In genomic region chr1:62285984-62286481, GRCh38 we compare ENCODE assay signal across 15 cellular contexts. TPM values are rescaled to one million over a fixed set of nuclear protein-coding genes. Genes with fewer than 3 reads are reported as not detected.
DNase-seq lines count a peak whose midpoint lies in the region; ATAC-seq and TF ChIP-seq lines count a peak whose summit lies in the region.
"Had no signal": no experiment of that assay in that cellular context is flagged by ENCODE, and none has a peak within 500 bp of the region (broad histone marks: within the 10 kb centered on the region; RNA-seq: fewer than 3 reads in every experiment).

No MANE protein-coding gene starts in this region.

- CTCF ChIA-PET in activated naive CD4-positive, alpha-beta T cell treated with anti-CD3 and anti-CD28 coated beads, Interleukin-2, amount 10 ng/mL, durations not matched to agents 7 days and 5 days (lab: Charles Lee), result interaction anchor here (0.6 kb wide), 2 partner anchors 106 to 264 kb away, joined by 3 to 4 read pairs; no protein-coding TSS in a partner anchor

- no peak overlapping the region for H3K27ac Mint-ChIP-seq in osteocyte (ENCODE audit: unreplicated experiment)
- H3K27ac Mint-ChIP-seq in activated naive CD4-positive, alpha-beta T cell treated with anti-CD3 and anti-CD28 coated beads, Interleukin-2, amount 10 ng/mL, durations not matched to agents 7 days and 5 days, result no peak overlapping the region
- H3K27ac Mint-ChIP-seq: CD8-positive, alpha-beta memory T cell; stimulated activated effector memory CD8-positive, alpha-beta T cell treated with anti-CD3 and anti-CD28 coated beads, Interleukin-12 subunit alpha, Interleukin-12 subunit beta, amount 100 ng/mL, for 72 hours had no signal

- H3K4me1 ChIP-seq in NT2/D1 (ENCODE audit: insufficient read depth, insufficient read length) (peaks cover 16% of the 10 kb centered on the region), esophagus muscularis mucosa (peaks cover 7 to 24% (median 21%) of the 10 kb centered on the region in 4 donors)

- TF ChIP-seq EP300 in esophagus muscularis mucosa (IDR thresholded peaks at IDR 0.05), result no peak

- H3K4me3 Mint-ChIP-seq in osteocyte (ENCODE audit: unreplicated experiment), result peak overlapping the region; percentile 68
- H3K4me3 Mint-ChIP-seq in activated naive CD4-positive, alpha-beta T cell treated with anti-CD3 and anti-CD28 coated beads, Interleukin-2, amount 10 ng/mL, durations not matched to agents 7 days and 5 days, result no peak overlapping the region
- H3K4me3 Mint-ChIP-seq: CD8-positive, alpha-beta memory T cell; IgD-negative memory B cell; stimulated activated effector memory CD8-positive, alpha-beta T cell treated with anti-CD3 and anti-CD28 coated beads, Interleukin-12 subunit alpha, Interleukin-12 subunit beta, amount 100 ng/mL, for 72 hours had no signal

- intact Hi-C loops in esophagus muscularis mucosa (cut with DNase I), result no loop called here

- peak; percentile 70 for DNase-seq in DMS53 (lab: John Stamatoyannopoulos, UW)
- DNase-seq in NT2/D1 (ENCODE audit: low read depth, low spot score), result no peak
- no peak for DNase-seq in esophagus muscularis mucosa (ENCODE audit: extremely low spot score)
- DNase-seq in osteocyte (ENCODE audit: extremely low spot score, unreplicated experiment), result no peak
- DNase-seq in NCI-H2196 (lab: John Stamatoyannopoulos, UW; ENCODE audit: unreplicated experiment), result no peak
- no peak for DNase-seq in ecto neural progenitor cell (ENCODE audit: low spot score)
- no peak for DNase-seq in activated naive CD4-positive, alpha-beta T cell treated with anti-CD3 and anti-CD28 coated beads, Interleukin-2, amount 10 ng/mL, durations not matched to agents 7 days and 5 days
- DNase-seq: activated gamma-delta T cell treated with Interleukin-2 at 50 U/mL for 16 hours; CD8-positive, alpha-beta memory T cell; NCI-H2171 had no signal

- H3K9me3 ChIP-seq in NT2/D1 (ENCODE audit: insufficient read depth, low read length) (peaks cover 3% of the 10 kb centered on the region; the same call in 1 of the 2 replicates), esophagus muscularis mucosa (no peaks in the 10 kb centered on the region)

- ATAC-seq in HG02571 (IDR thresholded peaks at IDR 0.05; ENCODE audit: unreplicated experiment), result no peak
- ATAC-seq: stimulated activated effector memory CD8-positive, alpha-beta T cell treated with anti-CD3 and anti-CD28 coated beads, Interleukin-12 subunit alpha, Interleukin-12 subunit beta, amount 100 ng/mL, for 72 hours had no signal

- no peak for TF ChIP-seq CTCF in esophagus muscularis mucosa (IDR thresholded peaks at IDR 0.05)
- no peak for TF ChIP-seq CTCF in osteocyte (IDR thresholded peaks at IDR 0.05)

- 32% methylated on average over 13 of the region's 15 CpGs for WGBS in esophagus muscularis mucosa

- H3K36me3 Mint-ChIP-seq in osteocyte (ENCODE audit: unreplicated experiment), result no peaks in the 10 kb centered on the region
- no peaks in the 10 kb centered on the region for H3K36me3 Mint-ChIP-seq in activated naive CD4-positive, alpha-beta T cell treated with anti-CD3 and anti-CD28 coated beads, Interleukin-2, amount 10 ng/mL, durations not matched to agents 7 days and 5 days
- H3K36me3 Mint-ChIP-seq: CD8-positive, alpha-beta memory T cell; IgD-negative memory B cell; stimulated activated effector memory CD8-positive, alpha-beta T cell treated with anti-CD3 and anti-CD28 coated beads, Interleukin-12 subunit alpha, Interleukin-12 subunit beta, amount 100 ng/mL, for 72 hours had no signal

- H3K4me1 Mint-ChIP-seq in osteocyte (ENCODE audit: unreplicated experiment), result peaks cover 22% of the 10 kb centered on the region
- no peaks in the 10 kb centered on the region for H3K4me1 Mint-ChIP-seq in activated naive CD4-positive, alpha-beta T cell treated with anti-CD3 and anti-CD28 coated beads, Interleukin-2, amount 10 ng/mL, durations not matched to agents 7 days and 5 days
- H3K4me1 Mint-ChIP-seq: CD8-positive, alpha-beta memory T cell; stimulated activated effector memory CD8-positive, alpha-beta T cell treated with anti-CD3 and anti-CD28 coated beads, Interleukin-12 subunit alpha, Interleukin-12 subunit beta, amount 100 ng/mL, for 72 hours had no signal

- H3K27ac ChIP-seq in esophagus muscularis mucosa (replicated peaks in 1 of 4), result no peak overlapping the region

- peak overlapping the region; percentile 13 for H3K9ac ChIP-seq in NT2/D1 (ENCODE audit: insufficient read length, low read depth)

- peaks cover 62% of the 10 kb centered on the region for H3K27me3 ChIP-seq in NT2/D1 (ENCODE audit: insufficient read depth, insufficient read length)
- peaks cover 0 to 45% (median 6%) of the 10 kb centered on the region in 4 donors for H3K27me3 ChIP-seq in esophagus muscularis mucosa

- H3K4me3 ChIP-seq in NT2/D1 (ENCODE audit: insufficient read length, low read depth), result peak overlapping the region; percentile 8
- peak overlapping the region in 3 of 4 donors; percentile 7 to 20 (median 10) for H3K4me3 ChIP-seq in esophagus muscularis mucosa

- TF ChIP-seq POLR2A in esophagus muscularis mucosa (IDR thresholded peaks at IDR 0.05; ENCODE audit: low read depth), result no peak

- no peaks in the 10 kb centered on the region for H3K9me3 Mint-ChIP-seq in osteocyte (ENCODE audit: unreplicated experiment)
- H3K9me3 Mint-ChIP-seq in activated naive CD4-positive, alpha-beta T cell treated with anti-CD3 and anti-CD28 coated beads, Interleukin-2, amount 10 ng/mL, durations not matched to agents 7 days and 5 days, result no peaks in the 10 kb centered on the region
- H3K9me3 Mint-ChIP-seq: CD8-positive, alpha-beta memory T cell; stimulated activated effector memory CD8-positive, alpha-beta T cell treated with anti-CD3 and anti-CD28 coated beads, Interleukin-12 subunit alpha, Interleukin-12 subunit beta, amount 100 ng/mL, for 72 hours had no signal

- H3K27me3 Mint-ChIP-seq in osteocyte (ENCODE audit: unreplicated experiment), result peaks cover 84% of the 10 kb centered on the region
- H3K27me3 Mint-ChIP-seq in activated naive CD4-positive, alpha-beta T cell treated with anti-CD3 and anti-CD28 coated beads, Interleukin-2, amount 10 ng/mL, durations not matched to agents 7 days and 5 days, result peaks cover 38% of the 10 kb centered on the region

- H3K36me3 ChIP-seq in NT2/D1 (ENCODE audit: insufficient read depth, insufficient read length, low read length) (peaks cover 3% of the 10 kb centered on the region), esophagus muscularis mucosa (no peaks in the 10 kb centered on the region)

RNA-seq across cellular contexts. Expression of gene KANK4, which starts 33.2 kb away (rescaled TPM):
- total RNA-seq in esophagus muscularis mucosa (1 to 10 TPM in 1 of 4 donors, under 1 TPM in 3; 0.42 to 1.4 (median 0.84) TPM), osteocyte (not detected in 2 replicates)
- total RNA-seq: CD8-positive, alpha-beta memory T cell; glomerular endothelial cell; SK-MEL-5 had no signal
